Comparison of ENCODE assay signal across 30 cellular contexts in genomic region chr2:386406-387103, GRCh38.
"Had no signal": no experiment of that assay in that cellular context is flagged by ENCODE, and none has a peak within 500 bp of the region (broad histone marks: within the 10 kb centered on the region; RNA-seq: fewer than 3 reads in every experiment).

No MANE protein-coding gene starts in this region.

- ATAC-seq: activated CD8-positive, alpha-beta T cell treated with anti-CD3 and anti-CD28 coated beads for 36 hours; activated T-cell treated with anti-CD3 and anti-CD28 coated beads, Interleukin-2, amount 50 U/mL, for 72 hours; activated T-helper 17 cell treated with anti-CD3 and anti-CD28 coated beads, Interleukin-2, amount 50 U/mL, for 72 hours; PC-3 had no signal

- DNase-seq: activated CD4-positive, alpha-beta T cell treated with anti-CD3 and anti-CD28 coated beads, Interleukin-2, amount 10 ng/mL, durations not matched to agents 24 days and 14 days; activated CD4-positive, alpha-beta T cell treated with anti-CD3 and anti-CD28 coated beads, Interleukin-2, amount 50 U/mL, for 4 hours; activated CD8-positive, alpha-beta T cell treated with anti-CD3 and anti-CD28 coated beads for 36 hours; activated effector memory CD4-positive, alpha-beta T cell treated with anti-CD3 and anti-CD28 coated beads, Interleukin-2, amount 50 U/mL, for 16 hours; activated naive CD4-positive, alpha-beta T cell; activated naive CD8-positive, alpha-beta T cell treated with anti-CD3 and anti-CD28 coated beads, Interleukin-2, amount 10 ng/mL, durations not matched to agents 7 days and 5 days; activated T-cell treated with anti-CD3 and anti-CD28 coated beads, Interleukin-2, amount 50 U/mL, for 1 hour; activated T-cell treated with anti-CD3 and anti-CD28 coated beads, Interleukin-2, amount 50 U/mL, for 72 hours; amygdala; Karpas-422; KBM-7; NCI-H1048; NCI-H1105 treated with DMSO at 0.1 percent for 48 hours; NCI-H1436; NCI-H1694; NCI-H2029; NCI-H345; NCI-H524 treated with DMSO at 0.1 percent for 48 hours; PC-3; Peyer's patch; RPMI8226; SHP77 treated with DMSO at 0.1 percent for 48 hours; SK-N-SH had no signal

- H3K9me3 ChIP-seq: ascending aorta, Peyer's patch, SJSA1 had no signal

- H3K27ac ChIP-seq: ascending aorta, cardiac muscle cell, Peyer's patch, SJSA1 had no signal

- H3K36me3 Mint-ChIP-seq: activated naive CD4-positive, alpha-beta T cell treated with anti-CD3 and anti-CD28 coated beads, Interleukin-2, amount 50 U/mL, for 24 hours; activated naive CD8-positive, alpha-beta T cell treated with anti-CD3 and anti-CD28 coated beads, Interleukin-2, amount 10 ng/mL, durations not matched to agents 7 days and 5 days had no signal

- H3K4me1 ChIP-seq: ascending aorta, Peyer's patch, SJSA1 had no signal

- H3K27me3 ChIP-seq: ascending aorta, Peyer's patch, SJSA1 had no signal

- H3K4me3 ChIP-seq: ascending aorta, cardiac muscle cell, Peyer's patch, SJSA1 had no signal

- H3K27ac Mint-ChIP-seq: activated CD4-positive, alpha-beta T cell treated with anti-CD3 and anti-CD28 coated beads, Interleukin-2, amount 10 ng/mL, durations not matched to agents 24 days and 14 days; activated CD8-positive, alpha-beta T cell treated with anti-CD3 and anti-CD28 coated beads for 36 hours; activated naive CD4-positive, alpha-beta T cell treated with anti-CD3 and anti-CD28 coated beads, Interleukin-2, amount 50 U/mL, for 24 hours; activated naive CD8-positive, alpha-beta T cell treated with anti-CD3 and anti-CD28 coated beads, Interleukin-2, amount 10 ng/mL, durations not matched to agents 7 days and 5 days; activated T-cell treated with anti-CD3 and anti-CD28 coated beads, Interleukin-2, amount 50 U/mL, for 72 hours; activated T-helper 17 cell treated with anti-CD3 and anti-CD28 coated beads, Interleukin-2, amount 50 U/mL, for 72 hours; T-helper 1 cell treated with Interleukin-12 subunit alpha and Interleukin-12 subunit beta and Interleukin-4 antibody, amounts not matched to agents 30 μg/mL and 1 μg/mL, for 36 hours; T-helper 2 cell treated with Interferon-gamma antibody and Interleukin-4, amounts not matched to agents 5 μg/mL and 100 μg/mL, for 36 hours had no signal

- H3K9me3 Mint-ChIP-seq: activated CD4-positive, alpha-beta T cell treated with anti-CD3 and anti-CD28 coated beads, Interleukin-2, amount 10 ng/mL, durations not matched to agents 24 days and 14 days; activated CD8-positive, alpha-beta T cell treated with anti-CD3 and anti-CD28 coated beads for 36 hours; activated naive CD4-positive, alpha-beta T cell treated with anti-CD3 and anti-CD28 coated beads, Interleukin-2, amount 50 U/mL, for 24 hours; activated naive CD8-positive, alpha-beta T cell treated with anti-CD3 and anti-CD28 coated beads, Interleukin-2, amount 10 ng/mL, durations not matched to agents 7 days and 5 days had no signal

- H3K4me1 Mint-ChIP-seq: activated CD4-positive, alpha-beta T cell treated with anti-CD3 and anti-CD28 coated beads, Interleukin-2, amount 10 ng/mL, durations not matched to agents 24 days and 14 days; activated naive CD4-positive, alpha-beta T cell treated with anti-CD3 and anti-CD28 coated beads, Interleukin-2, amount 50 U/mL, for 24 hours; activated naive CD8-positive, alpha-beta T cell treated with anti-CD3 and anti-CD28 coated beads, Interleukin-2, amount 10 ng/mL, durations not matched to agents 7 days and 5 days; activated T-helper 17 cell treated with anti-CD3 and anti-CD28 coated beads, Interleukin-2, amount 50 U/mL, for 72 hours had no signal

- H3K27me3 Mint-ChIP-seq: activated CD8-positive, alpha-beta T cell treated with anti-CD3 and anti-CD28 coated beads for 36 hours; activated naive CD4-positive, alpha-beta T cell treated with anti-CD3 and anti-CD28 coated beads, Interleukin-2, amount 50 U/mL, for 24 hours; activated naive CD8-positive, alpha-beta T cell treated with anti-CD3 and anti-CD28 coated beads, Interleukin-2, amount 10 ng/mL, durations not matched to agents 7 days and 5 days; activated T-helper 17 cell treated with anti-CD3 and anti-CD28 coated beads, Interleukin-2, amount 50 U/mL, for 72 hours had no signal

- H3K4me3 Mint-ChIP-seq: activated CD4-positive, alpha-beta T cell treated with anti-CD3 and anti-CD28 coated beads, Interleukin-2, amount 10 ng/mL, durations not matched to agents 24 days and 14 days; activated CD8-positive, alpha-beta T cell treated with anti-CD3 and anti-CD28 coated beads for 36 hours; activated naive CD4-positive, alpha-beta T cell treated with anti-CD3 and anti-CD28 coated beads, Interleukin-2, amount 50 U/mL, for 24 hours; activated naive CD8-positive, alpha-beta T cell treated with anti-CD3 and anti-CD28 coated beads, Interleukin-2, amount 10 ng/mL, durations not matched to agents 7 days and 5 days; activated T-cell treated with anti-CD3 and anti-CD28 coated beads, Interleukin-2, amount 50 U/mL, for 72 hours; activated T-helper 17 cell treated with anti-CD3 and anti-CD28 coated beads, Interleukin-2, amount 50 U/mL, for 72 hours; T-helper 1 cell treated with Interleukin-12 subunit alpha and Interleukin-12 subunit beta and Interleukin-4 antibody, amounts not matched to agents 30 μg/mL and 1 μg/mL, for 36 hours; T-helper 2 cell treated with Interferon-gamma antibody and Interleukin-4, amounts not matched to agents 5 μg/mL and 100 μg/mL, for 36 hours had no signal

- H3K36me3 ChIP-seq: ascending aorta, cardiac muscle cell, Peyer's patch, SJSA1 had no signal
